In genomic region chr10:74092372-74092771, GRCh38 we compare ENCODE assay signal across 1 cellular context.
TF ChIP-seq lines count a peak whose summit lies in the region.

No MANE protein-coding gene starts in this region.

TF ChIP-seq in GM23338, 12 proteins besides CTCF, POLR2A, EP300 and RAD21 (continued from another document):
- TF ChIP-seq REST (IDR thresholded peaks at IDR 0.05; ENCODE audit: unreplicated experiment), result no peak
- no peak for TF ChIP-seq ZNF462 (CRISPR knock-in tag; IDR thresholded peaks at IDR 0.05)
- no peak for TF ChIP-seq ZNF114 (CRISPR knock-in tag; IDR thresholded peaks at IDR 0.05)
- TF ChIP-seq JUNB (IDR thresholded peaks at IDR 0.05; ENCODE audit: unreplicated experiment), result no peak
